Comparison of ENCODE assay signal across 9 cellular contexts in the genomic region with DNA sequence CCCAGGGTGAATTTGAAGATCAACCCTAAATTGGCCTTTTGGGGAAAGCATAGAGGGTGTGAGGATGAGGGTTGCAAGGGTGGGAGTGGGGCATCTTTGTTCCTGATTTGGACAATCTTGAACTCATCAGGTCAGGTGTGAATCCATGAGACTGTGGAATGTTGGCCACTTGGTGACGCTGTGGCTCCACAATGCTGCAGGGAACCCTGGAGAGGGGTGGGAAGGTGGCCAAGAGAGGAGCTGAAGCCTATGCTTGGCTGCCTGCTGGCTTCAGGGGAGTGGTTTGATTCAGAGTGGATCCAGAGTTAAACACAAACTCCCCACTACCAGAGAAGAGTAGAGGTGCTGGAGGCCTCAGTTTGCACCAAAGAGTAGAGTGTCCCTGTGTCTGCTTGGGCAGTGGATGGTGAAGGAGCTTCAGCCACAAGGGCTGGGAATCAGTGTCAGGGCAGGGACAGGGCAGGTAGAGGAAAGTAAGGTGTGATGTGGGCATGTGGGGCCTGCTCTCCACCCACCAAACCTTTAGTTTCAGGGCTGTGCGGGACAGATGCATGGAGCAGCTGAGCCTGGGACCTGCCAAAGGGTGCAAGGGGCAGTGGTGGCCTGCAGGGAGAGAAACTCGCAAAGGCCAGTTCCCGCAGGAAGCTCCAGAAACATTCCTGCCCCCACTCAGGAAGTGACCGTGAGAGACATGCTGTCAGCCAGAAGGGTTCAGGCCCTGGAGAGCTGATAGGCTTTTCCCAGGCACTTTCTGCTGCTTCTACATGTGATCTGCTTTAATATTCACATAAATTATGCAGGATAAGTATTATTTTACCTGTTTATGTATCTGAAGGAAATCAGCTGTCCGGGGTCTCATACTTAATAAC.
A peak's percentile ranks its signal among the peaks of the same experiment; 100 is the strongest.
DNase-seq lines count a peak whose midpoint lies in the region; ATAC-seq, FAIRE-seq and TF ChIP-seq lines count a peak whose summit lies in the region.
"Had no signal": no experiment of that assay in that cellular context is flagged by ENCODE, and none has a peak within 500 bp of the region (broad histone marks: within the 10 kb centered on the region; RNA-seq: fewer than 3 reads in every experiment).

No MANE protein-coding gene starts in this region.

- CTCF ChIA-PET in OCI-LY7 (lab: Charles Lee; ENCODE audit: unreplicated experiment): no interaction called here

- no peaks in the 10 kb centered on the region for H3K4me1 ChIP-seq in OCI-LY7 (ENCODE audit: insufficient read depth, low read length, poor library complexity, severe bottlenecking)

- H3K79me2 ChIP-seq in OCI-LY7 (ENCODE audit: insufficient read depth, low read depth, low read length): no peaks in the 10 kb centered on the region

- H3K9me2 ChIP-seq in OCI-LY7 (ENCODE audit: insufficient read depth, low read length): no peaks in the 10 kb centered on the region

- no peaks in the 10 kb centered on the region for H3K36me3 ChIP-seq in OCI-LY7 (ENCODE audit: insufficient read depth, low read length)

- no peak for ATAC-seq in HG03442 (IDR thresholded peaks at IDR 0.05; ENCODE audit: unreplicated experiment)
- no peak for ATAC-seq in GM21515 (IDR thresholded peaks at IDR 0.05; ENCODE audit: unreplicated experiment)

- no peak overlapping the region for H3K4me2 ChIP-seq in OCI-LY7 (ENCODE audit: low read length)

- no peak overlapping the region for H2AFZ ChIP-seq in OCI-LY7 (ENCODE audit: low read length)

- no peaks in the 10 kb centered on the region for H3K9me3 ChIP-seq in OCI-LY7 (ENCODE audit: low read length)

- POLR2A ChIA-PET in OCI-LY7 (lab: Charles Lee): interaction anchor here (0.6 kb wide), 1 partner anchor 362 kb away, joined by 3 read pairs; no protein-coding TSS in a partner anchor

- no peak for FAIRE-seq in urothelium cell line (lab: Jason Lieb, UNC)
- FAIRE-seq in frontal cortex (lab: Jason Lieb, UNC): no peak
- FAIRE-seq: GM18507 had no signal

- H4K20me1 ChIP-seq in OCI-LY7 (ENCODE audit: insufficient read depth, low read length): no peaks in the 10 kb centered on the region

- intact Hi-C loops in OCI-LY7 (cut with micrococcal nuclease; ENCODE audit: unreplicated experiment): no loop called here

- DNase-seq in stimulated activated CD4-positive, alpha-beta T cell treated with anti-CD3 and anti-CD28 coated beads, Interleukin-4, amount 100 ng/mL, for 1 hour: peak; percentile 35
- no peak for DNase-seq in stimulated activated CD4-positive, alpha-beta T cell treated with anti-CD3 and anti-CD28 coated beads, Interleukin-4, amount 100 ng/mL, for 4 hours
- DNase-seq in OCI-LY7 (ENCODE audit: low spot score) (no peak), fibroblast of villous mesenchyme (ENCODE audit: low read depth) (no peak), urothelium cell line (ENCODE audit: low spot score) (peak; percentile 11), frontal cortex (ENCODE audit: low spot score in 2 of 2) (no peak)

- no peak overlapping the region for H3K27ac ChIP-seq in OCI-LY7 (ENCODE audit: low read depth, low read length, poor library complexity, severe bottlenecking)

- BruUV-seq in OCI-LY7 (replicated peaks; lab: Mats Ljungman, UMichigan): no TSS peak

- peak; percentile 45 for TF ChIP-seq CTCF in OCI-LY7 (conservative IDR thresholded peaks at IDR 0.05; ENCODE audit: low read length)
- TF ChIP-seq CTCF in fibroblast of villous mesenchyme (IDR thresholded peaks at IDR 0.05; ENCODE audit: insufficient read depth, low read depth, low read length): peak; percentile 27

- no peak overlapping the region for H3K4me3 ChIP-seq in OCI-LY7 (ENCODE audit: low read depth, low read length, poor library complexity, severe bottlenecking)
- no peak overlapping the region for H3K4me3 ChIP-seq in fibroblast of villous mesenchyme (ENCODE audit: low read depth, low read length)

Comparison
In these comparisons a context has a peak if more than half of its experiments do, and no peak if none do; other contexts are left out.
1. DNase-seq: peak in stimulated activated CD4-positive, alpha-beta T cell treated with anti-CD3 and anti-CD28 coated beads, Interleukin-4, amount 100 ng/mL, for 1 hour (single experiment) and urothelium cell line (single experiment); none in stimulated activated CD4-positive, alpha-beta T cell treated with anti-CD3 and anti-CD28 coated beads, Interleukin-4, amount 100 ng/mL, for 4 hours (0 of 2), OCI-LY7 (single experiment), fibroblast of villous mesenchyme (single experiment) and frontal cortex (0 of 2).